In the genomic region with DNA sequence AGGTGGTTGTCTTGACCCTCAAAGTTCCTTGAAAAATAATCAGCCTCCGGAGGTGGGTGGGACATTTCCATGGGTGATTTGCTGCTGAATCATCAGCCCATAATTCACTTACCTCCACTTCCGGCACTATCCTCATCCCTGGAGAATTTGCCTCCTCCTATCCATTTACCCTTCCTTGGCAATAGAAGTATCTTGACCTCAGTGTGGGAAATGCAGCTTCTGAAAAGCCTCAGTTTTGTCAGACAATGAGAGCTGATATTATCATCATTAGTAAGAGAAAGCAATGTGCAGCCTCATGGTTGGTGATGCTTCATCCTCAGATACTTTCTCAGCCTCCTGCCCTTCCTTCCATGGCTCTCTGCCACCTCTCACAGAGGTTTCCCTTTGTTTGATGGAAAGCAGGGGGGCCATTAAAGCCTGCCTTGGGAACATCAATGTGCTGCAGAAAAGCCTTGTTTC, we compare ENCODE assay signal across 12 cellular contexts. TPM values are rescaled to one million over a fixed set of nuclear protein-coding genes. Genes with fewer than 3 reads are reported as not detected.
DNase-seq lines count a peak whose midpoint lies in the region; ATAC-seq and TF ChIP-seq lines count a peak whose summit lies in the region.
"Had no signal": no experiment of that assay in that cellular context is flagged by ENCODE, and none has a peak within 500 bp of the region (broad histone marks: within the 10 kb centered on the region; RNA-seq: fewer than 3 reads in every experiment).

No MANE protein-coding gene starts in this region.

- no peak overlapping the region for H3K4me3 Mint-ChIP-seq in naive thymus-derived CD4-positive, alpha-beta T cell

- WGBS in heart right ventricle, 2 donors: 51 to 55% methylated on average over 2 of the region's 2 CpGs

- CTCF ChIA-PET in naive thymus-derived CD4-positive, alpha-beta T cell (lab: Charles Lee): no interaction called here

- POLR2A ChIA-PET in naive thymus-derived CD4-positive, alpha-beta T cell (lab: Charles Lee): no interaction called here

- peak; percentile 98 for TF ChIP-seq EP300 in Ishikawa (IDR thresholded peaks at IDR 0.05; ENCODE audit: borderline replicate concordance)

- H3K27me3 Mint-ChIP-seq in naive thymus-derived CD4-positive, alpha-beta T cell: peaks cover 0 to 28% (median 17%) of the 10 kb centered on the region in 5 donors

- H3K36me3 ChIP-seq in heart right ventricle: no peaks in the 10 kb centered on the region
- H3K36me3 ChIP-seq in naive thymus-derived CD4-positive, alpha-beta T cell (ENCODE audit: control insufficient read depth in 2 of 3, insufficient read depth in 3 of 3, low read length in 3 of 3): no peaks in the 10 kb centered on the region
- H3K36me3 ChIP-seq: transverse colon had no signal

- intact Hi-C loops in heart right ventricle (cut with DNase I): no loop called here
- intact Hi-C loops in naive thymus-derived CD4-positive, alpha-beta T cell (cut with micrococcal nuclease): no loop called here

- no peak overlapping the region for H3K27ac ChIP-seq in heart right ventricle
- H3K27ac ChIP-seq in naive thymus-derived CD4-positive, alpha-beta T cell (ENCODE audit: low read depth, low read length): no peak overlapping the region
- H3K27ac ChIP-seq: transverse colon had no signal

- no peaks in the 10 kb centered on the region for H3K9me3 ChIP-seq in heart right ventricle
- H3K9me3 ChIP-seq in naive thymus-derived CD4-positive, alpha-beta T cell (ENCODE audit: control insufficient read depth in 2 of 3, low read length in 3 of 3): no peaks in the 10 kb centered on the region
- H3K9me3 ChIP-seq: transverse colon had no signal

- no peaks in the 10 kb centered on the region for H3K4me1 ChIP-seq in heart right ventricle
- H3K4me1 ChIP-seq in naive thymus-derived CD4-positive, alpha-beta T cell (ENCODE audit: control insufficient read depth in 2 of 2, insufficient read depth in 2 of 2, low read length in 2 of 2): no peaks in the 10 kb centered on the region
- H3K4me1 ChIP-seq: transverse colon had no signal

- H3K4me3 ChIP-seq in astrocyte of the cerebellum (ENCODE audit: low read depth, low read length): no peak overlapping the region
- H3K4me3 ChIP-seq in heart right ventricle: no peak overlapping the region
- no peak overlapping the region for H3K4me3 ChIP-seq in naive thymus-derived CD4-positive, alpha-beta T cell (ENCODE audit: low read length)
- H3K4me3 ChIP-seq: transverse colon had no signal

- no peak for TF ChIP-seq CTCF in astrocyte of the cerebellum (IDR thresholded peaks at IDR 0.05; ENCODE audit: low read depth, low read length, missing control alignments)
- TF ChIP-seq CTCF in heart right ventricle (IDR thresholded peaks at IDR 0.05): no peak

- H3K27me3 ChIP-seq in heart right ventricle: no peaks in the 10 kb centered on the region
- H3K27me3 ChIP-seq in naive thymus-derived CD4-positive, alpha-beta T cell (ENCODE audit: control insufficient read depth in 2 of 2, insufficient read depth in 2 of 2, low read length in 2 of 2): no peaks in the 10 kb centered on the region
- H3K27me3 ChIP-seq: transverse colon had no signal

- 0 out of 2 replicates have a peak, but pooled peaks have one; percentile 8 for TF ChIP-seq RAD21 in Ishikawa (IDR thresholded peaks at IDR 0.05; ENCODE audit: low read depth)

- no peak for ATAC-seq in heart right ventricle
- ATAC-seq in naive thymus-derived CD4-positive, alpha-beta T cell: no peak

- in situ Hi-C loops in astrocyte of the cerebellum (cut with HindIII; ENCODE audit: low sequenced_read_pairs): no loop called here

- no peaks in the 10 kb centered on the region for H3K36me3 Mint-ChIP-seq in naive thymus-derived CD4-positive, alpha-beta T cell

- DNase-seq in COLO829 (ENCODE audit: low spot score) (peak; percentile 92), astrocyte of the cerebellum (ENCODE audit: low read depth) (peak; percentile 83), lung microvascular endothelial cell (ENCODE audit: low read depth in 2 of 2) (peak; percentile 14 to 97), heart right ventricle (no peak), CD1c-positive myeloid dendritic cell (ENCODE audit: extremely low spot score) (no peak)
- no peak for DNase-seq in stimulated activated CD4-positive, alpha-beta T cell treated with anti-CD3 and anti-CD28 coated beads, Interleukin-12 subunit alpha, Interleukin-12 subunit beta, amount 100 ng/mL, for 4 hours
- DNase-seq in naive thymus-derived CD4-positive, alpha-beta T cell: no peak
- DNase-seq: NCI-H1436; stimulated activated CD4-positive, alpha-beta T cell treated with anti-CD3 and anti-CD28 coated beads, Interleukin-4, amount 100 ng/mL, for 4 hours; T-helper 2 cell; transverse colon had no signal

- H3K27ac Mint-ChIP-seq in naive thymus-derived CD4-positive, alpha-beta T cell: no peak overlapping the region

- peaks cover 0 to 4% (median 0%) of the 10 kb centered on the region in 11 donors for H3K9me3 Mint-ChIP-seq in naive thymus-derived CD4-positive, alpha-beta T cell

- H3K4me1 Mint-ChIP-seq in naive thymus-derived CD4-positive, alpha-beta T cell: no peaks in the 10 kb centered on the region

TF ChIP-seq in Ishikawa, 13 proteins besides CTCF, POLR2A, EP300 and RAD21:
- TF ChIP-seq FOXM1 (IDR thresholded peaks at IDR 0.05; ENCODE audit: borderline replicate concordance, low read depth) (peak; percentile 97), ZBTB7A (IDR thresholded peaks at IDR 0.05; ENCODE audit: low read depth) (no peak), YY1 (IDR thresholded peaks at IDR 0.05; ENCODE audit: low read depth) (peak; percentile 66), TCF12 (IDR thresholded peaks at IDR 0.05; ENCODE audit: low read depth) (peak; percentile 99), NFIC (IDR thresholded peaks at IDR 0.05) (peak; percentile 86), MAX (IDR thresholded peaks at IDR 0.05) (peak; percentile 33; the same call in 1 of the 2 replicates), TEAD4 (IDR thresholded peaks at IDR 0.05) (peak; percentile 93)
- TF ChIP-seq, protein P1, sequence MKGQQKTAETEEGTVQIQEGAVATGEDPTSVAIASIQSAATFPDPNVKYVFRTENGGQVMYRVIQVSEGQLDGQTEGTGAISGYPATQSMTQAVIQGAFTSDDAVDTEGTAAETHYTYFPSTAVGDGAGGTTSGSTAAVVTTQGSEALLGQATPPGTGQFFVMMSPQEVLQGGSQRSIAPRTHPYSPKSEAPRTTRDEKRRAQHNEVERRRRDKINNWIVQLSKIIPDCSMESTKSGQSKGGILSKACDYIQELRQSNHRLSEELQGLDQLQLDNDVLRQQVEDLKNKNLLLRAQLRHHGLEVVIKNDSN (IDR thresholded peaks at IDR 0.05): no peak

RNA-seq across cellular contexts. Expression of gene RGS4, which starts 33.3 kb away (rescaled TPM):
- 2.8 and 22.4 TPM in 2 replicates for total RNA-seq in lung microvascular endothelial cell
- total RNA-seq in heart right ventricle: 1 to 10 TPM in 8 of 10 donors, under 1 TPM in 2; 0.72 to 7.6 (median 2.0) TPM
- polyA plus RNA-seq in heart right ventricle: 1 to 10 TPM in 1 of 2 donors, under 1 TPM in 1; 0.80 to 1.2 TPM
- total RNA-seq in naive thymus-derived CD4-positive, alpha-beta T cell: not detected
- polyA plus RNA-seq in naive thymus-derived CD4-positive, alpha-beta T cell: not detected

Comparison
In these comparisons a context has a peak if more than half of its experiments do, and no peak if none do; other contexts are left out.
1. DNase-seq: peak in COLO829 (single experiment), astrocyte of the cerebellum (single experiment) and lung microvascular endothelial cell (2 of 2); none in heart right ventricle (0 of 2), stimulated activated CD4-positive, alpha-beta T cell treated with anti-CD3 and anti-CD28 coated beads, Interleukin-12 subunit alpha, Interleukin-12 subunit beta, amount 100 ng/mL, for 4 hours (single experiment), naive thymus-derived CD4-positive, alpha-beta T cell (0 of 9) and CD1c-positive myeloid dendritic cell (single experiment).